Comparison of ENCODE assay signal across 16 cellular contexts in genomic region chr14:81831128-81831815, GRCh38.
A peak's percentile ranks its signal among the peaks of the same experiment; 100 is the strongest.
DNase-seq lines count a peak whose midpoint lies in the region; ATAC-seq and TF ChIP-seq lines count a peak whose summit lies in the region.
"Had no signal": no experiment of that assay in that cellular context is flagged by ENCODE, and none has a peak within 500 bp of the region (broad histone marks: within the 10 kb centered on the region; RNA-seq: fewer than 3 reads in every experiment).

No MANE protein-coding gene starts in this region.

- H3K4me3 Mint-ChIP-seq in H9 (no peak overlapping the region), WTC11 (no peak overlapping the region)
- H3K4me3 Mint-ChIP-seq: activated CD8-positive, alpha-beta T cell treated with anti-CD3 and anti-CD28 coated beads for 36 hours had no signal

- H3K27ac Mint-ChIP-seq in H9 (peak overlapping the region; percentile 4 to 19 (median 19); a peak in 3 of 7 replicates), WTC11 (peak overlapping the region; percentile 4; the same call in 1 of the 2 replicates)
- H3K27ac Mint-ChIP-seq: activated CD8-positive, alpha-beta T cell treated with anti-CD3 and anti-CD28 coated beads for 36 hours had no signal

- no peak overlapping the region for H4K8ac ChIP-seq in H9 (replicated peaks; ENCODE audit: insufficient read length, low read depth, low read length)

- H3K9me3 ChIP-seq in H9 (ENCODE audit: control insufficient read depth, low read depth, low read length), result no peaks in the 10 kb centered on the region
- H3K9me3 ChIP-seq: uterus had no signal

- POLR2A ChIA-PET in WTC11 (lab: Charles Lee), result no interaction called here

- no peaks in the 10 kb centered on the region for H3K79me1 ChIP-seq in H9 (ENCODE audit: insufficient read depth, low read depth, low read length, poor library complexity, severe bottlenecking)

- no peaks in the 10 kb centered on the region for H4K20me1 ChIP-seq in H9 (ENCODE audit: control insufficient read depth, insufficient read depth, insufficient read length)

- CTCF ChIA-PET in WTC11 (lab: Charles Lee), result no interaction called here

- H3K56ac ChIP-seq in H9 (ENCODE audit: insufficient read length, low read depth, low read length), result no peak overlapping the region

- H3K4me1 Mint-ChIP-seq in H9 (peaks cover 5 to 8% of the 10 kb centered on the region in 2 experiments), WTC11 (peaks cover 20% of the 10 kb centered on the region)

- no peaks in the 10 kb centered on the region for H3K4me1 ChIP-seq in H9 (ENCODE audit: insufficient read depth, low read length)
- H3K4me1 ChIP-seq: parathyroid adenoma, uterus had no signal

- intact Hi-C loops in left cardiac atrium (cut with DNase I), result no loop called here

- peaks cover 10 to 25% of the 10 kb centered on the region in 2 experiments for H3K9me3 Mint-ChIP-seq in H9
- peaks cover 46% of the 10 kb centered on the region for H3K9me3 Mint-ChIP-seq in WTC11

- H4K91ac ChIP-seq in H9 (ENCODE audit: insufficient read length, low read depth, low read length), result no peak overlapping the region

- peaks cover 10 to 17% (median 17%) of the 10 kb centered on the region in 3 experiments for H3K36me3 Mint-ChIP-seq in H9 (ENCODE audit: insufficient read depth in 1 of 3, low read depth in 3 of 3)
- peaks cover 24% of the 10 kb centered on the region for H3K36me3 Mint-ChIP-seq in WTC11

- H3K9ac ChIP-seq in H9 (ENCODE audit: extremely low read depth, insufficient read length, low read length), result no peak overlapping the region
- H3K9ac ChIP-seq: parathyroid adenoma had no signal

- no peak overlapping the region for H3K14ac ChIP-seq in H9 (ENCODE audit: insufficient read depth, low read length)

- no peak overlapping the region for H2BK5ac ChIP-seq in H9 (ENCODE audit: insufficient read length, low read length)

- no peak overlapping the region for H2AK5ac ChIP-seq in H9 (ENCODE audit: insufficient read length, low read length)

- no peak overlapping the region for H3K4me2 ChIP-seq in H9 (ENCODE audit: insufficient read depth, insufficient read length, low read length)

- H2BK15ac ChIP-seq in H9 (ENCODE audit: low read depth, low read length), result no peak overlapping the region

- H3K23ac ChIP-seq in H9 (ENCODE audit: insufficient read length, low read depth, low read length), result no peak overlapping the region

- H2BK12ac ChIP-seq in H9 (ENCODE audit: insufficient read length, low read depth, low read length), result no peak overlapping the region

- TF ChIP-seq CTCF in H9 (conservative IDR thresholded peaks at IDR 0.05) (no peak), WTC11 (IDR thresholded peaks at IDR 0.05) (no peak), omental fat pad (IDR thresholded peaks at IDR 0.05) (no peak)

- no peak overlapping the region for H2BK20ac ChIP-seq in H9 (ENCODE audit: low read depth, low read length, poor library complexity, severe bottlenecking)

- no peaks in the 10 kb centered on the region for H3K23me2 ChIP-seq in H9 (ENCODE audit: insufficient read length, low read depth, low read length, poor library complexity, severe bottlenecking)

- ATAC-seq in WTC11 (peak; percentile 81), left cardiac atrium (peak; percentile 81 to 98), omental fat pad (ENCODE audit: low FRiP score) (peak; percentile 51), HG02884 (IDR thresholded peaks at IDR 0.05; ENCODE audit: unreplicated experiment) (no peak), GM21360 (IDR thresholded peaks at IDR 0.05; ENCODE audit: unreplicated experiment) (no peak)
- ATAC-seq: activated CD8-positive, alpha-beta T cell treated with anti-CD3 and anti-CD28 coated beads for 36 hours had no signal

- H4K5ac ChIP-seq in H9 (ENCODE audit: insufficient read length, low read depth, low read length), result no peak overlapping the region

- no peak for DNase-seq in H9
- DNase-seq in WTC11 (ENCODE audit: low spot score), result no peak
- peak; percentile 49 for DNase-seq in left cardiac atrium
- no peak for DNase-seq in omental fat pad (ENCODE audit: low spot score)
- no peak for DNase-seq in COR-L47 (lab: John Stamatoyannopoulos, UW)
- no peak for DNase-seq in NCI-H1092 treated with DMSO at 0.1 percent for 48 hours (lab: John Stamatoyannopoulos, UW)
- DNase-seq: activated CD8-positive, alpha-beta T cell treated with anti-CD3 and anti-CD28 coated beads for 36 hours; activated effector memory CD4-positive, alpha-beta T cell treated with Interleukin-2 at 50 U/mL for 16 hours; AML-193; DMS153; NCI-H526; stimulated activated CD4-positive, alpha-beta T cell treated with anti-CD3 and anti-CD28 coated beads, Interleukin-2, amount 100 ng/mL, for 24 hours; uterus had no signal

- H3K79me2 ChIP-seq in H9 (ENCODE audit: insufficient read depth, low read length), result no peaks in the 10 kb centered on the region
- H3K79me2 ChIP-seq: parathyroid adenoma had no signal

- no CpG with 5 or more reads among the region's 4 CpGs for WGBS in H9 (ENCODE audit: extremely low coverage, insufficient read length, low lambda C conversion rate)

- no peak overlapping the region for H3T11ph ChIP-seq in H9 (ENCODE audit: low read length)

- H3K4ac ChIP-seq in H9 (ENCODE audit: low read depth, low read length), result no peak overlapping the region

- H3K27me3 Mint-ChIP-seq in H9 (ENCODE audit: low read depth) (no peaks in the 10 kb centered on the region; the same call in 1 of the 2 replicates), WTC11 (ENCODE audit: low read depth) (no peaks in the 10 kb centered on the region; the same call in 1 of the 2 replicates)
- H3K27me3 Mint-ChIP-seq: activated CD8-positive, alpha-beta T cell treated with anti-CD3 and anti-CD28 coated beads for 36 hours had no signal

- no peak overlapping the region for H2BK120ac ChIP-seq in H9 (ENCODE audit: low read depth, low read length, poor library complexity, severe bottlenecking)

- H3K27ac ChIP-seq in H9 (ENCODE audit: insufficient read length, low read depth, low read length), result no peak overlapping the region
- H3K27ac ChIP-seq: parathyroid adenoma, uterus had no signal

- no peak overlapping the region for H3K18ac ChIP-seq in H9 (ENCODE audit: insufficient read length, low read depth, low read length)

- H2AFZ ChIP-seq in H9 (ENCODE audit: low read length), result no peak overlapping the region
- H2AFZ ChIP-seq: parathyroid adenoma had no signal

- H3K27me3 ChIP-seq in H9 (ENCODE audit: insufficient read depth, low read length), result no peaks in the 10 kb centered on the region
- H3K27me3 ChIP-seq: uterus had no signal

TF ChIP-seq in WTC11, 78 proteins besides CTCF, POLR2A, EP300 and RAD21:
- TF ChIP-seq ATF3 (CRISPR knock-in tag; conservative IDR thresholded peaks at IDR 0.05), result 0 out of 2 replicates have a peak, but pooled peaks have one; percentile 42
- TF ChIP-seq RORB (CRISPR knock-in tag; IDR thresholded peaks at IDR 0.05), result no peak
TF ChIP-seq in WTC11: peak in this region for 1.

Comparison
In these comparisons a context has a peak if more than half of its experiments do, and no peak if none do; other contexts are left out.
1. ATAC-seq: peak in WTC11 (single experiment), left cardiac atrium (2 of 2) and omental fat pad (single experiment); none in HG02884 (single experiment) and GM21360 (single experiment).